In the genomic region with DNA sequence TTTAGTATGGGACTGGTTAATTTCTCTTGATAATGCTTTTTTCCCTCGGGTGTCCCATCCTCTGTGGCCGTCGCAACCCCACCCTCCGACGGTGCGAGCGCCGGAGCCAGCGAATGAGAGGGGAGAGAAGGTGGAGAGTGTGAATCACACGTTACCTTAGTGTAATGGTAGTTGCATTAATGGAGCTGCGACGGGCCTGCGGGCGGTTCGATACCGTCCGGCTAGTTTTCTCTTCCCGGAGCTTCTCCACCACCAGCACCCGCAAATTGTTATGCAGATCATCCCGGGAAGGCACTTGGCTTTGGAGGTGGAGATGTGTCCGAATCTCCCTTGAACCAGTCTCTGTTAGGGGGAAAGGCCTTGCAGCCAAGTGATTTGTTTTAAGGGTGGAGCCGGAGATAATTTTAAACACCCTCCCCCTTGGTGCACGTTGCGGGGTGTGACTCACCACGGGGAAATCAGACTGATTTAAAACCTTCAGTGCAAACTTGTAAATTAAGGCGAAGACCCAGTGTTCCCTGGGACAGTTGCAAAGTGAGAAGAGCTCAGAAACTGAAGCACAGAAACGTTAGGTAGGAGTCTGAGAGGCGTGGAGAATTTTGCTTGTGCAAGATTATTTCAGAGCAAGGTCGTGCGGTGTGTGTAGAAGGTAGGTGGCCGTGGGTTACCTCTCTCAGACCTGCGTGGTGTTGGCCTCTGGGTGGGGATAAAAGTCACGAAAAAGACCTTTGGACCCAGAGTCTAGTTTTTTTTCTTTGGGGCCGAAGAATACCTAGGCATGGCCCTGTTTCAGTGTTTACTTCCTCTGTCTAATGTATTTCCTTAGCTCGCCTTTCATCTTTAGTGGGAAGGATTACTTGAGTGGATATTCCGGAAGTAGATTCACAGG, we compare ENCODE assay signal across 1 cellular context.
TF ChIP-seq lines count a peak whose summit lies in the region.

No MANE protein-coding gene starts in this region.

TF ChIP-seq in HEK293, 187 proteins besides CTCF, POLR2A, EP300 and RAD21 (continued from another document and continues in another):
- TF ChIP-seq YY2 (tag by site-specific recombination; IDR thresholded peaks at IDR 0.05) (no peak), ZNF223 (tag by site-specific recombination; IDR thresholded peaks at IDR 0.05) (no peak), ZNF473 (tag by site-specific recombination; IDR thresholded peaks at IDR 0.05) (no peak), ZNF114 (tag by site-specific recombination; IDR thresholded peaks at IDR 0.05) (no peak), ZNF112 (tag by site-specific recombination; IDR thresholded peaks at IDR 0.05) (no peak), ZFP69B (tag by site-specific recombination; IDR thresholded peaks at IDR 0.05) (no peak), ZNF311 (tag by site-specific recombination; IDR thresholded peaks at IDR 0.05; ENCODE audit: borderline replicate concordance) (no peak), ZNF24 (tag by site-specific recombination; IDR thresholded peaks at IDR 0.05) (peak; percentile 3; the same call in 1 of the 2 replicates), GLIS1 (tag by site-specific recombination; IDR thresholded peaks at IDR 0.05) (peak; percentile 59; the same call in 1 of the 2 replicates), KLF10 (tag by site-specific recombination; IDR thresholded peaks at IDR 0.05) (peak; percentile 47; the same call in 1 of the 2 replicates), ZBTB1 (tag by site-specific recombination; IDR thresholded peaks at IDR 0.05) (no peak), ZNF785 (tag by site-specific recombination; IDR thresholded peaks at IDR 0.05) (no peak), ZNF335 (tag by site-specific recombination; conservative IDR thresholded peaks at IDR 0.05) (no peak; the same call in 1 of the 2 replicates), ZNF529 (tag by site-specific recombination; IDR thresholded peaks at IDR 0.05; ENCODE audit: insufficient replicate concordance) (no peak), GLI4 (tag by site-specific recombination; IDR thresholded peaks at IDR 0.05) (no peak), EGR2 (tag by site-specific recombination; IDR thresholded peaks at IDR 0.05; ENCODE audit: low read depth) (no peak), ZNF768 (tag by site-specific recombination; IDR thresholded peaks at IDR 0.05) (no peak), ZNF26 (tag by site-specific recombination; IDR thresholded peaks at IDR 0.05) (no peak), OSR2 (tag by site-specific recombination; IDR thresholded peaks at IDR 0.05) (no peak)
- TF ChIP-seq, protein P1, sequence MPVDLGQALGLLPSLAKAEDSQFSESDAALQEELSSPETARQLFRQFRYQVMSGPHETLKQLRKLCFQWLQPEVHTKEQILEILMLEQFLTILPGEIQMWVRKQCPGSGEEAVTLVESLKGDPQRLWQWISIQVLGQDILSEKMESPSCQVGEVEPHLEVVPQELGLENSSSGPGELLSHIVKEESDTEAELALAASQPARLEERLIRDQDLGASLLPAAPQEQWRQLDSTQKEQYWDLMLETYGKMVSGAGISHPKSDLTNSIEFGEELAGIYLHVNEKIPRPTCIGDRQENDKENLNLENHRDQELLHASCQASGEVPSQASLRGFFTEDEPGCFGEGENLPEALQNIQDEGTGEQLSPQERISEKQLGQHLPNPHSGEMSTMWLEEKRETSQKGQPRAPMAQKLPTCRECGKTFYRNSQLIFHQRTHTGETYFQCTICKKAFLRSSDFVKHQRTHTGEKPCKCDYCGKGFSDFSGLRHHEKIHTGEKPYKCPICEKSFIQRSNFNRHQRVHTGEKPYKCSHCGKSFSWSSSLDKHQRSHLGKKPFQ (tag by site-specific recombination; IDR thresholded peaks at IDR 0.05): peak; percentile 80
- TF ChIP-seq, protein P2, sequence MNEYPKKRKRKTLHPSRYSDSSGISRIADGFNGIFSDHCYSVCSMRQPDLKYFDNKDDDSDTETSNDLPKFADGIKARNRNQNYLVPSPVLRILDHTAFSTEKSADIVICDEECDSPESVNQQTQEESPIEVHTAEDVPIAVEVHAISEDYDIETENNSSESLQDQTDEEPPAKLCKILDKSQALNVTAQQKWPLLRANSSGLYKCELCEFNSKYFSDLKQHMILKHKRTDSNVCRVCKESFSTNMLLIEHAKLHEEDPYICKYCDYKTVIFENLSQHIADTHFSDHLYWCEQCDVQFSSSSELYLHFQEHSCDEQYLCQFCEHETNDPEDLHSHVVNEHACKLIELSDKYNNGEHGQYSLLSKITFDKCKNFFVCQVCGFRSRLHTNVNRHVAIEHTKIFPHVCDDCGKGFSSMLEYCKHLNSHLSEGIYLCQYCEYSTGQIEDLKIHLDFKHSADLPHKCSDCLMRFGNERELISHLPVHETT (tag by site-specific recombination; IDR thresholded peaks at IDR 0.05): 0 out of 2 replicates have a peak, but pooled peaks have one; percentile 30
- TF ChIP-seq, protein P3, sequence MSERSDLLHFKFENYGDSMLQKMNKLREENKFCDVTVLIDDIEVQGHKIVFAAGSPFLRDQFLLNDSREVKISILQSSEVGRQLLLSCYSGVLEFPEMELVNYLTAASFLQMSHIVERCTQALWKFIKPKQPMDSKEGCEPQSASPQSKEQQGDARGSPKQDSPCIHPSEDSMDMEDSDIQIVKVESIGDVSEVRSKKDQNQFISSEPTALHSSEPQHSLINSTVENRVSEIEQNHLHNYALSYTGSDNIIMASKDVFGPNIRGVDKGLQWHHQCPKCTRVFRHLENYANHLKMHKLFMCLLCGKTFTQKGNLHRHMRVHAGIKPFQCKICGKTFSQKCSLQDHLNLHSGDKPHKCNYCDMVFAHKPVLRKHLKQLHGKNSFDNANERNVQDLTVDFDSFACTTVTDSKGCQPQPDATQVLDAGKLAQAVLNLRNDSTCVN (tag by site-specific recombination; optimal IDR thresholded peaks at IDR 0.05): no peak
- TF ChIP-seq, protein P4, sequence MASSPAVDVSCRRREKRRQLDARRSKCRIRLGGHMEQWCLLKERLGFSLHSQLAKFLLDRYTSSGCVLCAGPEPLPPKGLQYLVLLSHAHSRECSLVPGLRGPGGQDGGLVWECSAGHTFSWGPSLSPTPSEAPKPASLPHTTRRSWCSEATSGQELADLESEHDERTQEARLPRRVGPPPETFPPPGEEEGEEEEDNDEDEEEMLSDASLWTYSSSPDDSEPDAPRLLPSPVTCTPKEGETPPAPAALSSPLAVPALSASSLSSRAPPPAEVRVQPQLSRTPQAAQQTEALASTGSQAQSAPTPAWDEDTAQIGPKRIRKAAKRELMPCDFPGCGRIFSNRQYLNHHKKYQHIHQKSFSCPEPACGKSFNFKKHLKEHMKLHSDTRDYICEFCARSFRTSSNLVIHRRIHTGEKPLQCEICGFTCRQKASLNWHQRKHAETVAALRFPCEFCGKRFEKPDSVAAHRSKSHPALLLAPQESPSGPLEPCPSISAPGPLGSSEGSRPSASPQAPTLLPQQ (tag by site-specific recombination; IDR thresholded peaks at IDR 0.05): peak; percentile 15; the same call in 1 of the 2 replicates
- TF ChIP-seq, protein P5, sequence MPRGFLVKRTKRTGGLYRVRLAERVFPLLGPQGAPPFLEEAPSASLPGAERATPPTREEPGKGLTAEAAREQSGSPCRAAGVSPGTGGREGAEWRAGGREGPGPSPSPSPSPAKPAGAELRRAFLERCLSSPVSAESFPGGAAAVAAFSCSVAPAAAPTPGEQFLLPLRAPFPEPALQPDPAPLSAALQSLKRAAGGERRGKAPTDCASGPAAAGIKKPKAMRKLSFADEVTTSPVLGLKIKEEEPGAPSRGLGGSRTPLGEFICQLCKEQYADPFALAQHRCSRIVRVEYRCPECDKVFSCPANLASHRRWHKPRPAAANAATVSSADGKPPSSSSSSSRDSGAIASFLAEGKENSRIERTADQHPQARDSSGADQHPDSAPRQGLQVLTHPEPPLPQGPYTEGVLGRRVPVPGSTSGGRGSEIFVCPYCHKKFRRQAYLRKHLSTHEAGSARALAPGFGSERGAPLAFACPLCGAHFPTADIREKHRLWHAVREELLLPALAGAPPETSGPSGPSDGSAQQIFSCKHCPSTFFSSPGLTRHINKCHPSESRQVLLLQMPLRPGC (tag by site-specific recombination; IDR thresholded peaks at IDR 0.05): no peak
- TF ChIP-seq, protein P6, sequence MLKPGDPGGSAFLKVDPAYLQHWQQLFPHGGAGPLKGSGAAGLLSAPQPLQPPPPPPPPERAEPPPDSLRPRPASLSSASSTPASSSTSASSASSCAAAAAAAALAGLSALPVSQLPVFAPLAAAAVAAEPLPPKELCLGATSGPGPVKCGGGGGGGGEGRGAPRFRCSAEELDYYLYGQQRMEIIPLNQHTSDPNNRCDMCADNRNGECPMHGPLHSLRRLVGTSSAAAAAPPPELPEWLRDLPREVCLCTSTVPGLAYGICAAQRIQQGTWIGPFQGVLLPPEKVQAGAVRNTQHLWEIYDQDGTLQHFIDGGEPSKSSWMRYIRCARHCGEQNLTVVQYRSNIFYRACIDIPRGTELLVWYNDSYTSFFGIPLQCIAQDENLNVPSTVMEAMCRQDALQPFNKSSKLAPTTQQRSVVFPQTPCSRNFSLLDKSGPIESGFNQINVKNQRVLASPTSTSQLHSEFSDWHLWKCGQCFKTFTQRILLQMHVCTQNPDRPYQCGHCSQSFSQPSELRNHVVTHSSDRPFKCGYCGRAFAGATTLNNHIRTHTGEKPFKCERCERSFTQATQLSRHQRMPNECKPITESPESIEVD (tag by site-specific recombination; IDR thresholded peaks at IDR 0.05): 0 out of 2 replicates have a peak, but pooled peaks have one; percentile 12
- TF ChIP-seq, protein P7, sequence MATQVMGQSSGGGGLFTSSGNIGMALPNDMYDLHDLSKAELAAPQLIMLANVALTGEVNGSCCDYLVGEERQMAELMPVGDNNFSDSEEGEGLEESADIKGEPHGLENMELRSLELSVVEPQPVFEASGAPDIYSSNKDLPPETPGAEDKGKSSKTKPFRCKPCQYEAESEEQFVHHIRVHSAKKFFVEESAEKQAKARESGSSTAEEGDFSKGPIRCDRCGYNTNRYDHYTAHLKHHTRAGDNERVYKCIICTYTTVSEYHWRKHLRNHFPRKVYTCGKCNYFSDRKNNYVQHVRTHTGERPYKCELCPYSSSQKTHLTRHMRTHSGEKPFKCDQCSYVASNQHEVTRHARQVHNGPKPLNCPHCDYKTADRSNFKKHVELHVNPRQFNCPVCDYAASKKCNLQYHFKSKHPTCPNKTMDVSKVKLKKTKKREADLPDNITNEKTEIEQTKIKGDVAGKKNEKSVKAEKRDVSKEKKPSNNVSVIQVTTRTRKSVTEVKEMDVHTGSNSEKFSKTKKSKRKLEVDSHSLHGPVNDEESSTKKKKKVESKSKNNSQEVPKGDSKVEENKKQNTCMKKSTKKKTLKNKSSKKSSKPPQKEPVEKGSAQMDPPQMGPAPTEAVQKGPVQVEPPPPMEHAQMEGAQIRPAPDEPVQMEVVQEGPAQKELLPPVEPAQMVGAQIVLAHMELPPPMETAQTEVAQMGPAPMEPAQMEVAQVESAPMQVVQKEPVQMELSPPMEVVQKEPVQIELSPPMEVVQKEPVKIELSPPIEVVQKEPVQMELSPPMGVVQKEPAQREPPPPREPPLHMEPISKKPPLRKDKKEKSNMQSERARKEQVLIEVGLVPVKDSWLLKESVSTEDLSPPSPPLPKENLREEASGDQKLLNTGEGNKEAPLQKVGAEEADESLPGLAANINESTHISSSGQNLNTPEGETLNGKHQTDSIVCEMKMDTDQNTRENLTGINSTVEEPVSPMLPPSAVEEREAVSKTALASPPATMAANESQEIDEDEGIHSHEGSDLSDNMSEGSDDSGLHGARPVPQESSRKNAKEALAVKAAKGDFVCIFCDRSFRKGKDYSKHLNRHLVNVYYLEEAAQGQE (tag by site-specific recombination; IDR thresholded peaks at IDR 0.05): no peak
- TF ChIP-seq, protein P8, sequence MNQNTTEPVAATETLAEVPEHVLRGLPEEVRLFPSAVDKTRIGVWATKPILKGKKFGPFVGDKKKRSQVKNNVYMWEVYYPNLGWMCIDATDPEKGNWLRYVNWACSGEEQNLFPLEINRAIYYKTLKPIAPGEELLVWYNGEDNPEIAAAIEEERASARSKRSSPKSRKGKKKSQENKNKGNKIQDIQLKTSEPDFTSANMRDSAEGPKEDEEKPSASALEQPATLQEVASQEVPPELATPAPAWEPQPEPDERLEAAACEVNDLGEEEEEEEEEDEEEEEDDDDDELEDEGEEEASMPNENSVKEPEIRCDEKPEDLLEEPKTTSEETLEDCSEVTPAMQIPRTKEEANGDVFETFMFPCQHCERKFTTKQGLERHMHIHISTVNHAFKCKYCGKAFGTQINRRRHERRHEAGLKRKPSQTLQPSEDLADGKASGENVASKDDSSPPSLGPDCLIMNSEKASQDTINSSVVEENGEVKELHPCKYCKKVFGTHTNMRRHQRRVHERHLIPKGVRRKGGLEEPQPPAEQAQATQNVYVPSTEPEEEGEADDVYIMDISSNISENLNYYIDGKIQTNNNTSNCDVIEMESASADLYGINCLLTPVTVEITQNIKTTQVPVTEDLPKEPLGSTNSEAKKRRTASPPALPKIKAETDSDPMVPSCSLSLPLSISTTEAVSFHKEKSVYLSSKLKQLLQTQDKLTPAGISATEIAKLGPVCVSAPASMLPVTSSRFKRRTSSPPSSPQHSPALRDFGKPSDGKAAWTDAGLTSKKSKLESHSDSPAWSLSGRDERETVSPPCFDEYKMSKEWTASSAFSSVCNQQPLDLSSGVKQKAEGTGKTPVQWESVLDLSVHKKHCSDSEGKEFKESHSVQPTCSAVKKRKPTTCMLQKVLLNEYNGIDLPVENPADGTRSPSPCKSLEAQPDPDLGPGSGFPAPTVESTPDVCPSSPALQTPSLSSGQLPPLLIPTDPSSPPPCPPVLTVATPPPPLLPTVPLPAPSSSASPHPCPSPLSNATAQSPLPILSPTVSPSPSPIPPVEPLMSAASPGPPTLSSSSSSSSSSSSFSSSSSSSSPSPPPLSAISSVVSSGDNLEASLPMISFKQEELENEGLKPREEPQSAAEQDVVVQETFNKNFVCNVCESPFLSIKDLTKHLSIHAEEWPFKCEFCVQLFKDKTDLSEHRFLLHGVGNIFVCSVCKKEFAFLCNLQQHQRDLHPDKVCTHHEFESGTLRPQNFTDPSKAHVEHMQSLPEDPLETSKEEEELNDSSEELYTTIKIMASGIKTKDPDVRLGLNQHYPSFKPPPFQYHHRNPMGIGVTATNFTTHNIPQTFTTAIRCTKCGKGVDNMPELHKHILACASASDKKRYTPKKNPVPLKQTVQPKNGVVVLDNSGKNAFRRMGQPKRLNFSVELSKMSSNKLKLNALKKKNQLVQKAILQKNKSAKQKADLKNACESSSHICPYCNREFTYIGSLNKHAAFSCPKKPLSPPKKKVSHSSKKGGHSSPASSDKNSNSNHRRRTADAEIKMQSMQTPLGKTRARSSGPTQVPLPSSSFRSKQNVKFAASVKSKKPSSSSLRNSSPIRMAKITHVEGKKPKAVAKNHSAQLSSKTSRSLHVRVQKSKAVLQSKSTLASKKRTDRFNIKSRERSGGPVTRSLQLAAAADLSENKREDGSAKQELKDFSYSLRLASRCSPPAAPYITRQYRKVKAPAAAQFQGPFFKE (tag by site-specific recombination; IDR thresholded peaks at IDR 0.05; ENCODE audit: borderline replicate concordance): no peak
